1 cellular context compared by ENCODE assay signal in the genomic region with DNA sequence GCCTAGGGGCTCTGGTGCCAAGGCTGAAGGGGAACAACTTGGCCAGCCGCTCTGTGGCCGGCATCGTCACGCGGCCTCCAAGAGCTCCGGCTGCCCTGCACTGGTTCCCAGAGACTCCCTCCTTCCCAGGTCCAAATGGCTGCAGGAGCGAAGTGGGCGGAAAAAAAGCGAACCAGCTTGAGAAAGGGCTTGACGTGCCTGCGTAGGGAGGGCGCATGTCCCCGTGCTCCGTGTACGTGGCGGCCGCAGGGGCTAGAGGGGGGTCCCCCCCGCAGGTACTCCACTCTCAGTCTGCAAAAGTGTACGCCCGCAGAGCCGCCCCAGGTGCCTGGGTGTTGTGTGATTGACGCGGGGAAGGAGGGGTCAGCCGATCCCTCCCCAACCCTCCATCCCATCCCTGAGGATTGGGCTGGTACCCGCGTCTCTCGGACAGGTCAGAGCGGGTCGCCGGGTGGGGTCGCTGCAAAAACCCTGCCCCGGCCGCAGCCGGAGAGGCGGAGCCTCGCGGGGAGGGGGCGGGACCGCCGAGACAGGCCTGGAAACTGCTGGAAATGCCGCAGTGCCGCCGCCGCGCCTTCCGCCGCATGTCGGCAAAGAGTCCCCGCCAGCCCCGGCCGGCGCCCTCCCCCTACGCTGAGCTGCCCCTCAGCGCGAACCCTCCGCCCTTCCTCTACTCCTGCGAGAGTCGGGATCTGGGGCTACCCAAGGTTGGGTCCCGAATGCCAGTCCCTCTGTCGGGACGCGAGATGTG.
A peak's percentile ranks its signal among the peaks of the same experiment; 100 is the strongest.
TF ChIP-seq lines count a peak whose summit lies in the region.

No MANE protein-coding gene starts in this region.

TF ChIP-seq in K562, 482 proteins besides CTCF, POLR2A, EP300 and RAD21 (continued from another document and continues in another):
- no peak for TF ChIP-seq STAT5A (IDR thresholded peaks at IDR 0.05; ENCODE audit: borderline replicate concordance, low read length)
- no peak for TF ChIP-seq RHOXF2B (CRISPR knock-in tag; conservative IDR thresholded peaks at IDR 0.05)
- TF ChIP-seq ZNF174 (CRISPR knock-in tag; IDR thresholded peaks at IDR 0.05) = no peak
- no peak for TF ChIP-seq ZNF408 (CRISPR knock-in tag; IDR thresholded peaks at IDR 0.05; ENCODE audit: low read depth)
- TF ChIP-seq YY1 (IDR thresholded peaks at IDR 0.05; ENCODE audit: borderline replicate concordance in 1 of 3, control insufficient read depth in 1 of 3, extremely low read depth in 1 of 3, insufficient read depth in 3 of 3, insufficient read length in 1 of 3, insufficient replicate concordance in 2 of 3, low read depth in 1 of 3, low read length in 2 of 3) = peak in 2 of 3 experiments; percentile 63 to 77
- TF ChIP-seq, protein P1, sequence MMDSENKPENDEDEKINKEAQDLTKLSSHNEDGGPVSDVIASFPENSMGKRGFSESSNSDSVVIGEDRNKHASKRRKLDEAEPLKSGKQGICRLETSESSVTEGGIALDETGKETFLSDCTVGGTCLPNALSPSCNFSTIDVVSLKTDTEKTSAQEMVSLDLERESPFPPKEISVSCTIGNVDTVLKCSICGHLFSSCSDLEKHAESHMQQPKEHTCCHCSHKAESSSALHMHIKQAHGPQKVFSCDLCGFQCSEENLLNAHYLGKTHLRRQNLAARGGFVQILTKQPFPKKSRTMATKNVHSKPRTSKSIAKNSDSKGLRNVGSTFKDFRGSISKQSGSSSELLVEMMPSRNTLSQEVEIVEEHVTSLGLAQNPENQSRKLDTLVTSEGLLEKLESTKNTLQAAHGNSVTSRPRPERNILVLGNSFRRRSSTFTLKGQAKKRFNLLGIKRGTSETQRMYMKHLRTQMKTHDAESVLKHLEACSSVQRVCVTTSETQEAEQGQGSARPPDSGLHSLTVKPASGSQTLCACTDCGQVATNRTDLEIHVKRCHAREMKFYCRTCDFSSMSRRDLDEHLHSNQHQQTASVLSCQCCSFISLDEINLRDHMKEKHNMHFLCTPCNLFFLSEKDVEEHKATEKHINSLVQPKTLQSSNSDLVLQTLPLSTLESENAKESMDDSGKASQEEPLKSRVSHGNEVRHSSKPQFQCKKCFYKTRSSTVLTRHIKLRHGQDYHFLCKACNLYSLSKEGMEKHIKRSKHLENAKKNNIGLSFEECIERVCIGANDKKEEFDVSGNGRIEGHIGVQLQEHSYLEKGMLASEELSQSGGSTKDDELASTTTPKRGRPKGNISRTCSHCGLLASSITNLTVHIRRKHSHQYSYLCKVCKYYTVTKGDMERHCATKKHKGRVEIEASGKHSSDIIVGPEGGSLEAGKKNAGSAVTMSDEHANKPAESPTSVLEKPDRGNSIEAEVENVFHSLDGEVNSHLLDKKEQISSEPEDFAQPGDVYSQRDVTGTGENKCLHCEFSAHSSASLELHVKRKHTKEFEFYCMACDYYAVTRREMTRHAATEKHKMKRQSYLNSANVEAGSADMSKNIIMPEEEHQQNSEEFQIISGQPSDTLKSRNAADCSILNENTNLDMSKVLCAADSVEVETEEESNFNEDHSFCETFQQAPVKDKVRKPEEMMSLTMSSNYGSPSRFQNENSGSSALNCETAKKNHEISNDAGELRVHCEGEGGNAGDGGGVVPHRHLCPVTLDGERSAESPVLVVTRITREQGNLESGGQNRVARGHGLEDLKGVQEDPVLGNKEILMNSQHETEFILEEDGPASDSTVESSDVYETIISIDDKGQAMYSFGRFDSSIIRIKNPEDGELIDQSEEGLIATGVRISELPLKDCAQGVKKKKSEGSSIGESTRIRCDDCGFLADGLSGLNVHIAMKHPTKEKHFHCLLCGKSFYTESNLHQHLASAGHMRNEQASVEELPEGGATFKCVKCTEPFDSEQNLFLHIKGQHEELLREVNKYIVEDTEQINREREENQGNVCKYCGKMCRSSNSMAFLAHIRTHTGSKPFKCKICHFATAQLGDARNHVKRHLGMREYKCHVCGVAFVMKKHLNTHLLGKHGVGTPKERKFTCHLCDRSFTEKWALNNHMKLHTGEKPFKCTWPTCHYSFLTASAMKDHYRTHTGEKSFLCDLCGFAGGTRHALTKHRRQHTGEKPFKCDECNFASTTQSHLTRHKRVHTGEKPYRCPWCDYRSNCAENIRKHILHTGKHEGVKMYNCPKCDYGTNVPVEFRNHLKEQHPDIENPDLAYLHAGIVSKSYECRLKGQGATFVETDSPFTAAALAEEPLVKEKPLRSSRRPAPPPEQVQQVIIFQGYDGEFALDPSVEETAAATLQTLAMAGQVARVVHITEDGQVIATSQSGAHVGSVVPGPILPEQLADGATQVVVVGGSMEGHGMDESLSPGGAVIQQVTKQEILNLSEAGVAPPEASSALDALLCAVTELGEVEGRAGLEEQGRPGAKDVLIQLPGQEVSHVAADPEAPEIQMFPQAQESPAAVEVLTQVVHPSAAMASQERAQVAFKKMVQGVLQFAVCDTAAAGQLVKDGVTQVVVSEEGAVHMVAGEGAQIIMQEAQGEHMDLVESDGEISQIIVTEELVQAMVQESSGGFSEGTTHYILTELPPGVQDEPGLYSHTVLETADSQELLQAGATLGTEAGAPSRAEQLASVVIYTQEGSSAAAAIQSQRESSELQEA (IDR thresholded peaks at IDR 0.05; ENCODE audit: low read depth) = no peak
- no peak for TF ChIP-seq ZNF140 (CRISPR knock-in tag; IDR thresholded peaks at IDR 0.05)
- TF ChIP-seq ZBED1 (IDR thresholded peaks at IDR 0.05) = no peak
- no peak; the same call in 1 of the 2 replicates for TF ChIP-seq NFRKB (IDR thresholded peaks at IDR 0.05; ENCODE audit: low read depth)
- TF ChIP-seq, protein P2, sequence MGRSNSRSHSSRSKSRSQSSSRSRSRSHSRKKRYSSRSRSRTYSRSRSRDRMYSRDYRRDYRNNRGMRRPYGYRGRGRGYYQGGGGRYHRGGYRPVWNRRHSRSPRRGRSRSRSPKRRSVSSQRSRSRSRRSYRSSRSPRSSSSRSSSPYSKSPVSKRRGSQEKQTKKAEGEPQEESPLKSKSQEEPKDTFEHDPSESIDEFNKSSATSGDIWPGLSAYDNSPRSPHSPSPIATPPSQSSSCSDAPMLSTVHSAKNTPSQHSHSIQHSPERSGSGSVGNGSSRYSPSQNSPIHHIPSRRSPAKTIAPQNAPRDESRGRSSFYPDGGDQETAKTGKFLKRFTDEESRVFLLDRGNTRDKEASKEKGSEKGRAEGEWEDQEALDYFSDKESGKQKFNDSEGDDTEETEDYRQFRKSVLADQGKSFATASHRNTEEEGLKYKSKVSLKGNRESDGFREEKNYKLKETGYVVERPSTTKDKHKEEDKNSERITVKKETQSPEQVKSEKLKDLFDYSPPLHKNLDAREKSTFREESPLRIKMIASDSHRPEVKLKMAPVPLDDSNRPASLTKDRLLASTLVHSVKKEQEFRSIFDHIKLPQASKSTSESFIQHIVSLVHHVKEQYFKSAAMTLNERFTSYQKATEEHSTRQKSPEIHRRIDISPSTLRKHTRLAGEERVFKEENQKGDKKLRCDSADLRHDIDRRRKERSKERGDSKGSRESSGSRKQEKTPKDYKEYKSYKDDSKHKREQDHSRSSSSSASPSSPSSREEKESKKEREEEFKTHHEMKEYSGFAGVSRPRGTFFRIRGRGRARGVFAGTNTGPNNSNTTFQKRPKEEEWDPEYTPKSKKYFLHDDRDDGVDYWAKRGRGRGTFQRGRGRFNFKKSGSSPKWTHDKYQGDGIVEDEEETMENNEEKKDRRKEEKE (IDR thresholded peaks at IDR 0.05; ENCODE audit: borderline replicate concordance in 1 of 2, control insufficient read depth in 1 of 2, low read depth in 2 of 2, low read length in 1 of 2) = no peak
- TF ChIP-seq ZFX (CRISPR knock-in tag; IDR thresholded peaks at IDR 0.05) = peak; percentile 56; the same call in 1 of the 2 replicates
- TF ChIP-seq NCOA4 (IDR thresholded peaks at IDR 0.05; ENCODE audit: partially characterized antibody) = no peak
- TF ChIP-seq, protein P3, sequence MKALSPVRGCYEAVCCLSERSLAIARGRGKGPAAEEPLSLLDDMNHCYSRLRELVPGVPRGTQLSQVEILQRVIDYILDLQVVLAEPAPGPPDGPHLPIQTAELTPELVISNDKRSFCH (CRISPR knock-in tag; IDR thresholded peaks at IDR 0.05) = no peak
- TF ChIP-seq, protein P3 (tag; IDR thresholded peaks at IDR 0.05) = no peak
- no peak; the same call in 1 of the 2 replicates for TF ChIP-seq TAL1 (IDR thresholded peaks at IDR 0.05)
- TF ChIP-seq KLF1 (tag; IDR thresholded peaks at IDR 0.05) = no peak
- TF ChIP-seq CBX5 (IDR thresholded peaks at IDR 0.05; ENCODE audit: borderline replicate concordance, low read depth) = 0 out of 2 replicates have a peak, but pooled peaks have one; percentile 13
- TF ChIP-seq HMG20A (CRISPR knock-in tag; conservative IDR thresholded peaks at IDR 0.05) = no peak
- TF ChIP-seq HOXB6 (CRISPR knock-in tag; IDR thresholded peaks at IDR 0.05; ENCODE audit: borderline replicate concordance) = no peak
- TF ChIP-seq ZBTB7A (IDR thresholded peaks at IDR 0.05; ENCODE audit: borderline replicate concordance, control insufficient read depth, low read depth, low read length) = peak; percentile 92; the same call in 1 of the 2 replicates
- no peak for TF ChIP-seq MAFG (tag; conservative IDR thresholded peaks at IDR 0.05)
- TF ChIP-seq ZNF699 (CRISPR knock-in tag; IDR thresholded peaks at IDR 0.05; ENCODE audit: insufficient replicate concordance) = no peak
- TF ChIP-seq TBL1XR1 (IDR thresholded peaks at IDR 0.05; ENCODE audit: low read length in 2 of 2) = no peak; a peak in 1 of 4 replicates
- no peak for TF ChIP-seq BRD4 (IDR thresholded peaks at IDR 0.05)
- no peak for TF ChIP-seq TEAD4 (IDR thresholded peaks at IDR 0.05; ENCODE audit: low read length)
- TF ChIP-seq TEAD4 (CRISPR knock-in tag; IDR thresholded peaks at IDR 0.05; ENCODE audit: borderline replicate concordance) = no peak
- TF ChIP-seq PRPF4 (IDR thresholded peaks at IDR 0.05; ENCODE audit: insufficient read depth, low read depth, low read length, poor library complexity, severe bottlenecking) = no peak
- TF ChIP-seq SIN3A (IDR thresholded peaks at IDR 0.05; ENCODE audit: borderline replicate concordance in 2 of 2, control insufficient read depth in 1 of 2, low read depth in 2 of 2, low read length in 2 of 2) = peak in 1 of 2 experiments; percentile 91; a peak in 1 of 4 replicates
- TF ChIP-seq CSDE1 (IDR thresholded peaks at IDR 0.05) = no peak
- TF ChIP-seq PHTF2 (CRISPR knock-in tag; IDR thresholded peaks at IDR 0.05) = peak; percentile 22; the same call in 1 of the 2 replicates
- TF ChIP-seq ZNF583 (CRISPR knock-in tag; IDR thresholded peaks at IDR 0.05) = no peak
- TF ChIP-seq, protein P4, sequence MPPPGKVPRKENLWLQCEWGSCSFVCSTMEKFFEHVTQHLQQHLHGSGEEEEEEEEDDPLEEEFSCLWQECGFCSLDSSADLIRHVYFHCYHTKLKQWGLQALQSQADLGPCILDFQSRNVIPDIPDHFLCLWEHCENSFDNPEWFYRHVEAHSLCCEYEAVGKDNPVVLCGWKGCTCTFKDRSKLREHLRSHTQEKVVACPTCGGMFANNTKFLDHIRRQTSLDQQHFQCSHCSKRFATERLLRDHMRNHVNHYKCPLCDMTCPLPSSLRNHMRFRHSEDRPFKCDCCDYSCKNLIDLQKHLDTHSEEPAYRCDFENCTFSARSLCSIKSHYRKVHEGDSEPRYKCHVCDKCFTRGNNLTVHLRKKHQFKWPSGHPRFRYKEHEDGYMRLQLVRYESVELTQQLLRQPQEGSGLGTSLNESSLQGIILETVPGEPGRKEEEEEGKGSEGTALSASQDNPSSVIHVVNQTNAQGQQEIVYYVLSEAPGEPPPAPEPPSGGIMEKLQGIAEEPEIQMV (tag; conservative IDR thresholded peaks at IDR 0.05; ENCODE audit: low read depth) = no peak
- no peak for TF ChIP-seq ARHGAP35 (IDR thresholded peaks at IDR 0.05; ENCODE audit: partially characterized antibody)
- no peak for TF ChIP-seq MCM7 (IDR thresholded peaks at IDR 0.05)
- TF ChIP-seq, protein P5, sequence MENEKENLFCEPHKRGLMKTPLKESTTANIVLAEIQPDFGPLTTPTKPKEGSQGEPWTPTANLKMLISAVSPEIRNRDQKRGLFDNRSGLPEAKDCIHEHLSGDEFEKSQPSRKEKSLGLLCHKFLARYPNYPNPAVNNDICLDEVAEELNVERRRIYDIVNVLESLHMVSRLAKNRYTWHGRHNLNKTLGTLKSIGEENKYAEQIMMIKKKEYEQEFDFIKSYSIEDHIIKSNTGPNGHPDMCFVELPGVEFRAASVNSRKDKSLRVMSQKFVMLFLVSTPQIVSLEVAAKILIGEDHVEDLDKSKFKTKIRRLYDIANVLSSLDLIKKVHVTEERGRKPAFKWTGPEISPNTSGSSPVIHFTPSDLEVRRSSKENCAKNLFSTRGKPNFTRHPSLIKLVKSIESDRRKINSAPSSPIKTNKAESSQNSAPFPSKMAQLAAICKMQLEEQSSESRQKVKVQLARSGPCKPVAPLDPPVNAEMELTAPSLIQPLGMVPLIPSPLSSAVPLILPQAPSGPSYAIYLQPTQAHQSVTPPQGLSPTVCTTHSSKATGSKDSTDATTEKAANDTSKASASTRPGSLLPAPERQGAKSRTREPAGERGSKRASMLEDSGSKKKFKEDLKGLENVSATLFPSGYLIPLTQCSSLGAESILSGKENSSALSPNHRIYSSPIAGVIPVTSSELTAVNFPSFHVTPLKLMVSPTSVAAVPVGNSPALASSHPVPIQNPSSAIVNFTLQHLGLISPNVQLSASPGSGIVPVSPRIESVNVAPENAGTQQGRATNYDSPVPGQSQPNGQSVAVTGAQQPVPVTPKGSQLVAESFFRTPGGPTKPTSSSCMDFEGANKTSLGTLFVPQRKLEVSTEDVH (IDR thresholded peaks at IDR 0.05; ENCODE audit: low read depth, partially characterized antibody) = no peak
